Comparison of ENCODE assay signal across 31 cellular contexts in the genomic region with DNA sequence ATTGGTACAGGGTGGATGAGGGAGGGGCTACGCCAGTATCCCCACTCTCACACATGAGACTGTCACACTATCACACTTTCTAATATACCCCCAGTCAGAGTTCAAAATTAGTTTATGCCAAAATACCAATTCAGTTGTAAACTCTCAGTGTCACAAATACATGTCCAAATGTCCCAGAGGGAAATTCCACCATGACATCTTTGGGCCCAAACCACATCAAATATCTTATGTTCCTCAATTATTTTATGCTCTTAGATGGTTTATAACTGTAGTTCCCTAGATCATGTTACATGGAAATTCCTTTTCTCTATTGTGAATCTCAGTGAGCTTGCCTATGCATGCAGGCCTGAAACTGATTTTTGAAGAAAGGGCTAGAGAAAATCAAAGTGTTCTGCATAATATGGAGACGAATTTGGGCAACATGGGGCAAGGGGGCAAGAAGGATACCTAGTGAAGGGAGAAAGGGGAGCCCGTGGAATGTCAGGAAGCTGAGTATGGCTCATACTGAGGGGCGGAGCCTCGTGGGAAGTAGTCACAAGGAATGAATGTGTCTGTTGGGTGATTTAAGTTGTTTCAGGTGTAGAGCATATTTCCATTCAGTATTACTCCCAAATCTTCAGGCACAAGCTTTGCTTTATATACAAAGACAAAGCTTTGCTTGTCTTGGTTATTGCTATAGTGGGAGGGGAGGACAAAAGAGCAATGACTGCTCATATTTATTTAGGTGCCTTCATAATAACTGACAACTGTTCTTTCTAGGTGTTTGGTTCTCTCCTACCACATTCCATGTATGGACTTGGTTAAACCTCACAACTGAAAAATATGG. TPM values are rescaled to one million over a fixed set of nuclear protein-coding genes. Genes with fewer than 3 reads are reported as not detected.
"Had no signal": no experiment of that assay in that cellular context is flagged by ENCODE, and none has a peak within 500 bp of the region (broad histone marks: within the 10 kb centered on the region; RNA-seq: fewer than 3 reads in every experiment).

No MANE protein-coding gene starts in this region.

- H3K27me3 ChIP-seq: esophagus muscularis mucosa, gastrocnemius medialis, uterus had no signal

- H3K27me3 Mint-ChIP-seq: activated CD4-positive, alpha-beta T cell treated with anti-CD3 and anti-CD28 coated beads, Interleukin-2, amount 10 ng/mL, durations not matched to agents 7 days and 5 days; activated naive CD4-positive, alpha-beta T cell treated with anti-CD3 and anti-CD28 coated beads, Interleukin-2, amount 50 U/mL, for 24 hours; central memory CD8-positive, alpha-beta T cell; naive thymus-derived CD4-positive, alpha-beta T cell had no signal

- H3K9me3 Mint-ChIP-seq: activated naive CD4-positive, alpha-beta T cell treated with anti-CD3 and anti-CD28 coated beads, Interleukin-2, amount 50 U/mL, for 24 hours; effector memory CD8-positive, alpha-beta T cell had no signal

- DNase-seq: activated CD4-positive, alpha-beta T cell treated with anti-CD3 and anti-CD28 coated beads, Interleukin-2, amount 10 ng/mL, durations not matched to agents 7 days and 5 days; activated CD4-positive, CD25-positive, alpha-beta regulatory T cell treated with anti-CD3 and anti-CD28 coated beads, Interleukin-2, amount 50 U/mL, for 72 hours; activated CD8-positive, alpha-beta T cell treated with anti-CD3 and anti-CD28 coated beads, Interleukin-2, amount 10 ng/mL, durations not matched to agents 7 days and 5 days; activated gamma-delta T cell; anterior cingulate cortex; effector memory CD8-positive, alpha-beta T cell; gastrocnemius medialis; hippocampal formation; lower lobe of right lung; naive thymus-derived CD4-positive, alpha-beta T cell; retina; stimulated activated CD4-positive, alpha-beta T cell treated with anti-CD3 and anti-CD28 coated beads, Interleukin-2, amount 100 ng/mL, for 48 hours; stimulated activated CD8-positive, alpha-beta memory T cell treated with anti-CD3 and anti-CD28 coated beads, Interleukin-4, amount 100 ng/mL, for 48 hours; stimulated activated naive B cell treated with anti-CD40 and anti-IgM and Interleukin-4, amounts not matched to agents 10 μg/mL and 1 μg/mL and 100 μg/mL, for 72 hours; trophoblast cell; uterus had no signal

- FAIRE-seq: colon, endothelial cell of umbilical vein, islet of Langerhans had no signal

- H3K4me1 ChIP-seq: esophagus muscularis mucosa, gastrocnemius medialis, lower lobe of right lung, uterus had no signal

- H3K9me3 ChIP-seq: gastrocnemius medialis, lower lobe of right lung, uterus had no signal

- H3K4me3 Mint-ChIP-seq: activated CD4-positive, alpha-beta T cell treated with anti-CD3 and anti-CD28 coated beads, Interleukin-2, amount 10 ng/mL, durations not matched to agents 7 days and 5 days; activated CD8-positive, alpha-beta T cell treated with anti-CD3 and anti-CD28 coated beads, Interleukin-2, amount 10 ng/mL, durations not matched to agents 7 days and 5 days; activated naive CD4-positive, alpha-beta T cell treated with anti-CD3 and anti-CD28 coated beads, Interleukin-2, amount 50 U/mL, for 24 hours; activated T-helper 1 cell treated with anti-CD3 and anti-CD28 coated beads, Interleukin-12 subunit alpha, Interleukin-12 subunit beta, Interleukin-2, Interleukin-4 antibody, amounts not matched to agents 30 ng/mL and 10 ng/mL and 1 ng/mL, durations not matched to agents 14 hours and 24 hours and 36 hours; brain; central memory CD8-positive, alpha-beta T cell; effector memory CD8-positive, alpha-beta T cell; naive thymus-derived CD4-positive, alpha-beta T cell; neural crest cell; stimulated activated naive B cell treated with anti-CD40 and anti-IgM and Interleukin-4, amounts not matched to agents 10 μg/mL and 1 μg/mL and 100 μg/mL, for 72 hours had no signal

- H3K36me3 Mint-ChIP-seq: activated naive CD4-positive, alpha-beta T cell treated with anti-CD3 and anti-CD28 coated beads, Interleukin-2, amount 50 U/mL, for 24 hours; brain; naive thymus-derived CD4-positive, alpha-beta T cell had no signal

- H3K36me3 ChIP-seq: esophagus muscularis mucosa, gastrocnemius medialis, lower lobe of right lung, uterus had no signal

- H3K27ac Mint-ChIP-seq: activated CD4-positive, alpha-beta T cell treated with anti-CD3 and anti-CD28 coated beads, Interleukin-2, amount 10 ng/mL, durations not matched to agents 7 days and 5 days; activated CD8-positive, alpha-beta T cell treated with anti-CD3 and anti-CD28 coated beads, Interleukin-2, amount 10 ng/mL, durations not matched to agents 7 days and 5 days; activated naive CD4-positive, alpha-beta T cell treated with anti-CD3 and anti-CD28 coated beads, Interleukin-2, amount 50 U/mL, for 24 hours; activated T-helper 1 cell treated with anti-CD3 and anti-CD28 coated beads, Interleukin-12 subunit alpha, Interleukin-12 subunit beta, Interleukin-2, Interleukin-4 antibody, amounts not matched to agents 30 ng/mL and 10 ng/mL and 1 ng/mL, durations not matched to agents 14 hours and 24 hours and 36 hours; brain; effector memory CD8-positive, alpha-beta T cell; naive thymus-derived CD4-positive, alpha-beta T cell; stimulated activated naive B cell treated with anti-CD40 and anti-IgM and Interleukin-4, amounts not matched to agents 10 μg/mL and 1 μg/mL and 100 μg/mL, for 72 hours had no signal

- ATAC-seq: activated CD8-positive, alpha-beta T cell treated with anti-CD3 and anti-CD28 coated beads, Interleukin-2, amount 10 ng/mL, durations not matched to agents 7 days and 5 days; effector memory CD8-positive, alpha-beta T cell; gastrocnemius medialis; left lobe of liver; lower lobe of right lung; naive thymus-derived CD4-positive, alpha-beta T cell; stimulated activated naive B cell treated with anti-CD40 and anti-IgM and Interleukin-4, amounts not matched to agents 10 μg/mL and 1 μg/mL and 100 μg/mL, for 72 hours had no signal

- H3K4me3 ChIP-seq: esophagus muscularis mucosa, gastrocnemius medialis, lower lobe of right lung, uterus had no signal

- H3K27ac ChIP-seq: esophagus muscularis mucosa, gastrocnemius medialis, lower lobe of right lung, uterus had no signal

- H3K4me1 Mint-ChIP-seq: brain; central memory CD8-positive, alpha-beta T cell had no signal

RNA-seq across cellular contexts. Expression of a gene that starts 40.8 kb away (rescaled TPM):
- total RNA-seq: activated CD4-positive, alpha-beta T cell treated with anti-CD3 and anti-CD28 coated beads, Interleukin-2, amount 10 ng/mL, durations not matched to agents 7 days and 5 days; activated CD8-positive, alpha-beta T cell treated with anti-CD3 and anti-CD28 coated beads, Interleukin-2, amount 10 ng/mL, durations not matched to agents 7 days and 5 days; dermis microvascular lymphatic vessel endothelial cell; endothelial cell of umbilical vein; esophagus muscularis mucosa; gastrocnemius medialis; left lobe of liver; mesenteric fat pad; neural crest cell; omental fat pad; T-helper 2 cell treated with Interferon-gamma antibody and Interleukin-4, amounts not matched to agents 100 ng/mL and 5 ng/mL, for 36 hours; temporal lobe; uterus had no signal
- polyA plus RNA-seq: endothelial cell of umbilical vein; naive thymus-derived CD4-positive, alpha-beta T cell had no signal
